In genomic region chr2:238240761-238241711, GRCh38 we compare ENCODE assay signal across 2 cellular contexts.
TF ChIP-seq lines count a peak whose summit lies in the region.

No MANE protein-coding gene starts in this region.

TF ChIP-seq in Ishikawa, 13 proteins besides CTCF, POLR2A, EP300 and RAD21:
- no peak for TF ChIP-seq CEBPB (IDR thresholded peaks at IDR 0.05)
- TF ChIP-seq TEAD4 (IDR thresholded peaks at IDR 0.05) = no peak
- no peak for TF ChIP-seq FOXM1 (IDR thresholded peaks at IDR 0.05; ENCODE audit: borderline replicate concordance, low read depth)
- TF ChIP-seq TAF1 (IDR thresholded peaks at IDR 0.05; ENCODE audit: low read depth) = no peak
- TF ChIP-seq ZBTB7A (IDR thresholded peaks at IDR 0.05; ENCODE audit: low read depth) = no peak; the same call in 1 of the 2 replicates
- TF ChIP-seq EGR1 (IDR thresholded peaks at IDR 0.05) = peak; percentile 79
- TF ChIP-seq CREB1 (IDR thresholded peaks at IDR 0.05; ENCODE audit: low read depth) = no peak
- no peak for TF ChIP-seq USF1 (IDR thresholded peaks at IDR 0.05)
- TF ChIP-seq NFIC (IDR thresholded peaks at IDR 0.05) = no peak; the same call in 1 of the 2 replicates
- no peak for TF ChIP-seq REST (IDR thresholded peaks at IDR 0.05; ENCODE audit: low read depth)
- TF ChIP-seq MAX (IDR thresholded peaks at IDR 0.05) = peak; percentile 71; the same call in 1 of the 2 replicates
- no peak for TF ChIP-seq YY1 (IDR thresholded peaks at IDR 0.05; ENCODE audit: low read depth)
- TF ChIP-seq TCF12 (IDR thresholded peaks at IDR 0.05; ENCODE audit: low read depth) = peak; percentile 54; the same call in 1 of the 2 replicates
TF ChIP-seq in Ishikawa: peak in this region for 3.

TF ChIP-seq in H1, 55 proteins besides CTCF, POLR2A, EP300 and RAD21:
- no peak for TF ChIP-seq KDM1A (IDR thresholded peaks at IDR 0.05; ENCODE audit: borderline replicate concordance, low read length)
- TF ChIP-seq MAX (IDR thresholded peaks at IDR 0.05) = peak; percentile 22; the same call in 1 of the 2 replicates
- TF ChIP-seq KDM4A (IDR thresholded peaks at IDR 0.05; ENCODE audit: low read depth, low read length, severe bottlenecking) = no peak
- TF ChIP-seq ATF2 (IDR thresholded peaks at IDR 0.05; ENCODE audit: low read length) = no peak
- no peak for TF ChIP-seq TBP (IDR thresholded peaks at IDR 0.05; ENCODE audit: low read depth, low read length)
- no peak for TF ChIP-seq POU5F1 (IDR thresholded peaks at IDR 0.05; ENCODE audit: low read depth, low read length)
- peak; percentile 22 to 74; a peak in 2 of 4 replicates for TF ChIP-seq SIN3A (conservative IDR thresholded peaks at IDR 0.05 in 1 of 2, IDR thresholded peaks at IDR 0.05 in 1 of 2; ENCODE audit: low read depth in 1 of 2, low read length in 2 of 2)
- peak; percentile 83 for TF ChIP-seq EGR1 (IDR thresholded peaks at IDR 0.05; ENCODE audit: borderline replicate concordance, low read depth, low read length)
- peak; percentile 42 for TF ChIP-seq TAF1 (IDR thresholded peaks at IDR 0.05; ENCODE audit: low read depth, low read length)
- 0 out of 2 replicates have a peak, but pooled peaks have one; percentile 12 for TF ChIP-seq E2F6 (IDR thresholded peaks at IDR 0.05)
- no peak for TF ChIP-seq ZNF274 (IDR thresholded peaks at IDR 0.05; ENCODE audit: borderline replicate concordance, extremely low read depth, low read length)
- TF ChIP-seq TAF7 (optimal IDR thresholded peaks at IDR 0.05; ENCODE audit: borderline replicate concordance, low read depth, low read length) = no peak
- no peak for TF ChIP-seq JUND (IDR thresholded peaks at IDR 0.05; ENCODE audit: low read length)
- no peak for TF ChIP-seq GABPA (IDR thresholded peaks at IDR 0.05; ENCODE audit: borderline replicate concordance, insufficient read depth, low read length)
- TF ChIP-seq RXRA (IDR thresholded peaks at IDR 0.05; ENCODE audit: insufficient read depth, low read depth, low read length) = no peak
- no peak for TF ChIP-seq CHD2 (IDR thresholded peaks at IDR 0.05; ENCODE audit: low read length)
- TF ChIP-seq EZH2 (IDR thresholded peaks at IDR 0.05; ENCODE audit: low read depth, low read length, severe bottlenecking) = no peak
- TF ChIP-seq SP4 (IDR thresholded peaks at IDR 0.05; ENCODE audit: low read length) = no peak
- TF ChIP-seq TCF12 (IDR thresholded peaks at IDR 0.05; ENCODE audit: low read depth, low read length) = no peak
- TF ChIP-seq PHF8 (conservative IDR thresholded peaks at IDR 0.05; ENCODE audit: low read depth, low read length) = peak; percentile 28; the same call in 1 of the 2 replicates
TF ChIP-seq in H1: peak in this region for 6.
